8 cellular contexts compared by ENCODE assay signal in the genomic region with DNA sequence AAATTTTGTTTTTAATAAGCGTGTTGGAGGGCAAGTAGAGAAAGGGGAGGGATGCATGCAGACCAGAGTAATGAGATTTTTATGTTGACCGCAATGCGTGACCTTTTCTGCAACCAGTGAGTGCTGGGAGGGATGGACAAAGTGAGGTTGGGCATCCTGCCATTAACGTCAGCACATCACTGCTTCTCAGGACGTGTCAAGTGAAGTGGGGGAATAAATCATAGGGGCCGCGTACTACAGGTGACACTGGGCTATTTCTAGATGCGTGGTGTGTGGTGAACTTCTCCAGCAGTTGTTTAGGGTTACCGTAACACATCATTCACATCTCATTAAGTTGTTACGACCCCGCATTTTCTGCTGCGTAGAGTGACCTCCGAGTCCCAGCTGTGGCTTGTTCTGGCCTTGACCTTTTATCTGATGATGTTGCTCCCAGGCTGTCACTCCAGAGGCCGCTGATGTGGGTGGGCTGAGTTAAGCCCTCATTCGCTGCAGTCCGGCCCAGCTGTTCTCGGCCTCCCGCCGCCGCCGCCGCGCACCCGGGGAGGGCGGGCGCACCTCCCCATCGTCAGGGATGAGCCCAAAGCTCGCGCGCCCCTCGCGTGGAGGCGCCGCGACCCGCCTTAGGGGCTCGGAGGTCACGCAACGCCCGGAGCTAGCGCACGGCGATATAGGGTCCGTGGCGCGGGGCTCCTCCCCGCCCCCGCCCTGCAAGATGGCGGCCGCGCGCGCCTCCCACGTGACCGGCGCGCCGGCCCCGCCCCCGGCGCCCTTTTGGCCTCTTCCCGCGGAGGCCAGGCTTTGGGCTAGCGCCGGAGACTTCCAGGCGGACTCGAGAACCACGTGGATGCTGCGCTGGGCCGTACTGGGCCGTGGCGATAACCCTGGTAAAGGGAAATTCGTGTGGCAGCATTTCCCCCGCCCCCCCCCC. TPM values are rescaled to one million over a fixed set of nuclear protein-coding genes. Genes with fewer than 3 reads are reported as not detected.
DNase-seq lines count a peak whose midpoint lies in the region; ATAC-seq and TF ChIP-seq lines count a peak whose summit lies in the region.

No MANE protein-coding gene starts in this region.

- H4K20me1 ChIP-seq in neural progenitor cell (ENCODE audit: low read depth) = peaks cover 26% of the 10 kb centered on the region

- peak overlapping the region; percentile 96 for H3K4me2 ChIP-seq in neural progenitor cell

- peaks cover 33% of the 10 kb centered on the region for H3K79me2 ChIP-seq in neural progenitor cell (ENCODE audit: low read depth)

- DNase-seq in Ammon's horn (ENCODE audit: low spot score) (peak; percentile 77), KG1 (lab: John Stamatoyannopoulos, UW) (peak; percentile 63), RWPE2 (ENCODE audit: low spot score) (no peak), foreskin melanocyte (peak; percentile 86), neural progenitor cell (ENCODE audit: low spot score) (peak; percentile 92)
- peak; percentile 14 to 66 (median 26) for DNase-seq in activated naive CD4-positive, alpha-beta T cell (lab: John Stamatoyannopoulos, UW)

- H3K9me3 ChIP-seq in RWPE2 (ENCODE audit: severe bottlenecking) = no peaks in the 10 kb centered on the region
- H3K9me3 ChIP-seq in neural progenitor cell (ENCODE audit: low read depth) = no peaks in the 10 kb centered on the region
- no peaks in the 10 kb centered on the region for H3K9me3 ChIP-seq in stomach smooth muscle (ENCODE audit: control insufficient read depth in 2 of 2, low read length in 2 of 2)

- peaks cover 28% of the 10 kb centered on the region for H3F3A ChIP-seq in neural progenitor cell (ENCODE audit: low read depth)

- H3K4me3 Mint-ChIP-seq in neural progenitor cell = peak overlapping the region; percentile 91

- TF ChIP-seq CTCF in RWPE2 (IDR thresholded peaks at IDR 0.05; ENCODE audit: poor library complexity, severe bottlenecking) (no peak), neural progenitor cell (IDR thresholded peaks at IDR 0.05) (no peak)

- H2AFZ ChIP-seq in neural progenitor cell (replicated peaks) = peak overlapping the region; percentile 78

- H3K9ac ChIP-seq in neural progenitor cell (no peak overlapping the region), stomach smooth muscle (ENCODE audit: low read length in 2 of 2) (peak overlapping the region; percentile 79 to 93)

- no peaks in the 10 kb centered on the region for H3K27me3 ChIP-seq in RWPE2 (ENCODE audit: insufficient read depth, poor library complexity, severe bottlenecking)
- peaks cover 37% of the 10 kb centered on the region for H3K27me3 ChIP-seq in neural progenitor cell
- no peaks in the 10 kb centered on the region for H3K27me3 ChIP-seq in stomach smooth muscle (ENCODE audit: control insufficient read depth in 1 of 2, insufficient read depth in 2 of 2, low read length in 2 of 2)

- peak overlapping the region; percentile 25 for H3K27ac Mint-ChIP-seq in neural progenitor cell

- H3K27me3 Mint-ChIP-seq in neural progenitor cell (ENCODE audit: insufficient read depth, low read depth) = peaks cover 13% of the 10 kb centered on the region

- peak; percentile 81 for TF ChIP-seq POLR2A in GM19193 (IDR thresholded peaks at IDR 0.05; ENCODE audit: extremely low read depth, insufficient read depth, insufficient read length)

- ATAC-seq in RWPE2 (ENCODE audit: low read depth) = 0 out of 3 replicates have a peak, but pooled peaks have one; percentile 3

- H3K4me1 ChIP-seq in RWPE2 (ENCODE audit: insufficient read depth, poor library complexity, severe bottlenecking) (peaks cover 10% of the 10 kb centered on the region), neural progenitor cell (peaks cover 27% of the 10 kb centered on the region), stomach smooth muscle (ENCODE audit: control insufficient read depth, insufficient read depth, low read length) (peaks cover 20% of the 10 kb centered on the region)

- H3K4me1 Mint-ChIP-seq in neural progenitor cell = peaks cover 24% of the 10 kb centered on the region

- no peaks in the 10 kb centered on the region for H3K9me3 Mint-ChIP-seq in neural progenitor cell

- H3K36me3 ChIP-seq in RWPE2 (ENCODE audit: low read depth) = no peaks in the 10 kb centered on the region
- no peaks in the 10 kb centered on the region for H3K36me3 ChIP-seq in neural progenitor cell
- no peaks in the 10 kb centered on the region for H3K36me3 ChIP-seq in stomach smooth muscle (ENCODE audit: control insufficient read depth in 2 of 2, insufficient read depth in 2 of 2, low read length in 2 of 2)

- peak overlapping the region; percentile 87 for H3K27ac ChIP-seq in RWPE2 (ENCODE audit: poor library complexity, severe bottlenecking)
- no peak overlapping the region for H3K27ac ChIP-seq in neural progenitor cell
- H3K27ac ChIP-seq in stomach smooth muscle (ENCODE audit: low read length) = peak overlapping the region; percentile 90

- H3K4me3 ChIP-seq in RWPE2 (ENCODE audit: severe bottlenecking) = peak overlapping the region; percentile 68
- peak overlapping the region; percentile 91 for H3K4me3 ChIP-seq in neural progenitor cell
- peak overlapping the region; percentile 87 to 91 for H3K4me3 ChIP-seq in stomach smooth muscle (ENCODE audit: low read length in 2 of 2)

- H3K36me3 Mint-ChIP-seq in neural progenitor cell = peaks cover 2% of the 10 kb centered on the region

RNA-seq across cellular contexts. Expression of a gene that starts 3.5 kb away (rescaled TPM):
- total RNA-seq in neural progenitor cell (ENCODE audit: low replicate concordance) = 5.5 and 8.9 TPM in 2 replicates
